Comparison of ENCODE assay signal across 21 cellular contexts in genomic region chr22:37010174-37010573, GRCh38.
"Had no signal": no experiment of that assay in that cellular context is flagged by ENCODE, and none has a peak within 500 bp of the region (broad histone marks: within the 10 kb centered on the region; RNA-seq: fewer than 3 reads in every experiment).

No MANE protein-coding gene starts in this region.

- H3K9ac ChIP-seq: neural progenitor cell had no signal

- DNase-seq: effector CD8-positive, alpha-beta T cell; endodermal cell; foreskin fibroblast; gastrocnemius medialis; mesenchymal stem cell; midbrain; naive thymus-derived CD4-positive, alpha-beta T cell; psoas muscle; right cardiac atrium; spleen; stimulated activated CD4-positive, alpha-beta T cell treated with anti-CD3 and anti-CD28 coated beads, Interleukin-4, amount 100 ng/mL, for 4 hours; trophoblast cell had no signal

- FAIRE-seq: colon, keratinocyte had no signal

- H3K36me3 ChIP-seq: gastrocnemius medialis, neural progenitor cell, spleen, suprapubic skin, vagina had no signal

- H3K4me3 ChIP-seq: gastrocnemius medialis, neural progenitor cell, psoas muscle, skin epidermis, spleen, suprapubic skin, vagina had no signal

- H3K9me3 ChIP-seq: gastrocnemius medialis, psoas muscle, suprapubic skin, vagina had no signal

- H3K27me3 ChIP-seq: gastrocnemius medialis, neural progenitor cell, suprapubic skin, vagina had no signal

- ATAC-seq: esophagus mucosa; gastrocnemius medialis; naive thymus-derived CD4-positive, alpha-beta T cell; right cardiac atrium; stimulated activated memory B cell treated with anti-CD40 and anti-IgM and Interleukin-4, amounts not matched to agents 10 μg/mL and 1 μg/mL and 100 μg/mL, for 72 hours had no signal

- H3K27ac ChIP-seq: epithelial cell of prostate, gastrocnemius medialis, neural progenitor cell, psoas muscle, skin epidermis, spleen, suprapubic skin, vagina had no signal
